Comparison of ENCODE assay signal across 8 cellular contexts in the genomic region with DNA sequence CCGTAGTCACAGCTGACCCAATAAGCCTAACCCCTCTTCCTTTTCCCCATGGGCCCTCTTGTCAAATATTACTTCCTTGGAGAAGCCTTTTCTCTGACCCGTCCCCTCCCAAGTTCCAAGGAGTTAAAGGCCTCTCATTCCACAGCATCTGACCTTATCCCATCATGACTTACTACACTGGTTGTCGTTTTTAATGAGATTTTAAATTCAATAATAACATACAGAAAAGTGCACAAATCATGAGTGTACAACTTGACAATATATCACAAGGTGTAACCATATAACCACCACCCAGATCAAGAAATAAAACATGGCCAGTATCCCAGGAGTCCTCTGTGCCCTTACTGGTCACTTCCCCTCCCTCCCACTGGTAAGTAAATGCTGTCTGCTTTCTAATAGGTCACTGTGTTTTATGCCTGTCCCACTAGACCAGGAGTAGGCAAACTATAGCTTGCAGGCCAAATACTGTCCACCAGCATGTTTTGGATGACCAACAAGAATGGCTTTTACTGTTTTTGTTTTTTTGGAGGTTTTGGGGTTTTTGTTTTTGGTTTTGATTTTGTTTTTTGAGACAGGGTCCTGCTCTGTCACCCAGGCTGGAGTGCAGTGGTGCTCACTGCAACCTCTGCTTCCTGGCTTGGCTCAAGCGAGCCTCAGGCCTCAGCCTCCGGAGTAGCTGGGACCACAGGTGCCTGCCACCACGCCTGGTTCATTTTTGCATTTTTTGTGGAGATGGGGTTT. TPM values are rescaled to one million over a fixed set of nuclear protein-coding genes. Genes with fewer than 3 reads are reported as not detected.
DNase-seq lines count a peak whose midpoint lies in the region; ATAC-seq and TF ChIP-seq lines count a peak whose summit lies in the region.

No MANE protein-coding gene starts in this region.

- DNase-seq in CD14-positive monocyte (ENCODE audit: low spot score) = no peak
- peak; percentile 79 for DNase-seq in HuH-7 (ENCODE audit: low spot score)
- DNase-seq in activated naive CD8-positive, alpha-beta T cell treated with anti-CD3 and anti-CD28 coated beads for 36 hours = no peak
- DNase-seq in left kidney (ENCODE audit: low read depth, low spot score) = peak; percentile 40
- DNase-seq in type B pancreatic cell (ENCODE audit: extremely low spot score, unreplicated experiment) = no peak
- no peak for DNase-seq in posterior vena cava (ENCODE audit: low spot score)
- DNase-seq in occipital lobe (lab: John Stamatoyannopoulos, UW) = no peak

- H3K27ac Mint-ChIP-seq in CD14-positive monocyte (peak overlapping the region; percentile 86 to 98 (median 93)), type B pancreatic cell (peak overlapping the region; percentile 99)
- peak overlapping the region; percentile 94 for H3K27ac Mint-ChIP-seq in activated naive CD8-positive, alpha-beta T cell treated with anti-CD3 and anti-CD28 coated beads for 36 hours

- peaks cover 18% of the 10 kb centered on the region for H3K4me1 Mint-ChIP-seq in CD14-positive monocyte
- peaks cover 15% of the 10 kb centered on the region for H3K4me1 Mint-ChIP-seq in activated naive CD8-positive, alpha-beta T cell treated with anti-CD3 and anti-CD28 coated beads for 36 hours
- H3K4me1 Mint-ChIP-seq in type B pancreatic cell (ENCODE audit: unreplicated experiment) = peaks cover 18% of the 10 kb centered on the region

- H3K9me3 Mint-ChIP-seq in CD14-positive monocyte = no peaks in the 10 kb centered on the region
- no peaks in the 10 kb centered on the region for H3K9me3 Mint-ChIP-seq in activated naive CD8-positive, alpha-beta T cell treated with anti-CD3 and anti-CD28 coated beads for 36 hours
- no peaks in the 10 kb centered on the region for H3K9me3 Mint-ChIP-seq in type B pancreatic cell

- H3K4me3 Mint-ChIP-seq in CD14-positive monocyte (peak overlapping the region; percentile 81 to 88), type B pancreatic cell (peak overlapping the region; percentile 98)
- peak overlapping the region; percentile 80 for H3K4me3 Mint-ChIP-seq in activated naive CD8-positive, alpha-beta T cell treated with anti-CD3 and anti-CD28 coated beads for 36 hours

- no peak for ATAC-seq in HG03175 (IDR thresholded peaks at IDR 0.05; ENCODE audit: unreplicated experiment)

- H3K36me3 Mint-ChIP-seq in CD14-positive monocyte (peaks cover 5 to 8% of the 10 kb centered on the region in 2 donors), type B pancreatic cell (peaks cover 7% of the 10 kb centered on the region)
- H3K36me3 Mint-ChIP-seq in activated naive CD8-positive, alpha-beta T cell treated with anti-CD3 and anti-CD28 coated beads for 36 hours = no peaks in the 10 kb centered on the region

- intact Hi-C loops in CD14-positive monocyte (cut with micrococcal nuclease) (loop anchor here in 1 of 2 donors (10.0 kb wide), 1 partner anchor 791 kb away; the partner anchor contains the start of genes RECQL5 and SAP30BP), posterior vena cava (cut with DNase I) (no loop called here)

- TF ChIP-seq CTCF in CD14-positive monocyte (IDR thresholded peaks at IDR 0.05) (no peak), type B pancreatic cell (conservative IDR thresholded peaks at IDR 0.05) (no peak)

- H3K27me3 Mint-ChIP-seq in CD14-positive monocyte (ENCODE audit: low read depth in 3 of 3) = peaks cover 2 to 13% (median 5%) of the 10 kb centered on the region in 3 donors
- no peaks in the 10 kb centered on the region for H3K27me3 Mint-ChIP-seq in activated naive CD8-positive, alpha-beta T cell treated with anti-CD3 and anti-CD28 coated beads for 36 hours
- peaks cover 7% of the 10 kb centered on the region for H3K27me3 Mint-ChIP-seq in type B pancreatic cell

RNA-seq across cellular contexts. Expression of gene FDXR, which starts 1.2 kb away (rescaled TPM):
- polyA plus RNA-seq in CD14-positive monocyte = 1 to 10 TPM; 6.2 to 7.3 TPM
- total RNA-seq in activated naive CD8-positive, alpha-beta T cell treated with anti-CD3 and anti-CD28 coated beads for 36 hours = 10 to 100 TPM; 13.3 to 14.6 TPM
- total RNA-seq in type B pancreatic cell (ENCODE audit: low replicate concordance) (28.1 and 44.4 TPM in 2 replicates), posterior vena cava (1 to 10 TPM; 3.3 to 6.2 TPM), occipital lobe (3.1 TPM)

RNA-seq across cellular contexts. Expression of gene GRIN2C, which starts 14.4 kb away (rescaled TPM):
- not detected for polyA plus RNA-seq in CD14-positive monocyte
- total RNA-seq in activated naive CD8-positive, alpha-beta T cell treated with anti-CD3 and anti-CD28 coated beads for 36 hours = not detected
- total RNA-seq in type B pancreatic cell (ENCODE audit: low replicate concordance) = 0.36 and 0.72 TPM in 2 replicates
- total RNA-seq in posterior vena cava = under 1 TPM; 0.38 to 0.65 TPM
- 0.47 TPM for total RNA-seq in occipital lobe

RNA-seq across cellular contexts. Expression of gene FADS6, which starts 19.4 kb away (rescaled TPM):
- not detected for polyA plus RNA-seq in CD14-positive monocyte
- not detected for total RNA-seq in activated naive CD8-positive, alpha-beta T cell treated with anti-CD3 and anti-CD28 coated beads for 36 hours
- total RNA-seq in type B pancreatic cell (ENCODE audit: low replicate concordance) (0.82 and 2.7 TPM in 2 replicates), posterior vena cava (not detected), occipital lobe (0.16 TPM)

RNA-seq across cellular contexts. Expression of gene USH1G, which starts 49.0 kb away (rescaled TPM):
- polyA plus RNA-seq in CD14-positive monocyte = not detected
- total RNA-seq in activated naive CD8-positive, alpha-beta T cell treated with anti-CD3 and anti-CD28 coated beads for 36 hours = not detected
- 0.56 and 1.4 TPM in 2 replicates for total RNA-seq in type B pancreatic cell (ENCODE audit: low replicate concordance)
- total RNA-seq in posterior vena cava = not detected
- 0.16 TPM for total RNA-seq in occipital lobe

RNA-seq across cellular contexts. Expression of gene OTOP2, which starts 50.0 kb away (rescaled TPM):
- polyA plus RNA-seq in CD14-positive monocyte = not detected
- total RNA-seq in activated naive CD8-positive, alpha-beta T cell treated with anti-CD3 and anti-CD28 coated beads for 36 hours = not detected
- 0.12 TPM in 1 of 2 replicates, not detected in the other for total RNA-seq in type B pancreatic cell (ENCODE audit: low replicate concordance)
- not detected for total RNA-seq in posterior vena cava
- not detected for total RNA-seq in occipital lobe

Comparison
In these comparisons a context has a peak if more than half of its experiments do, and no peak if none do; other contexts are left out.
1. DNase-seq: peak in HuH-7 (single experiment) and left kidney (single experiment); none in CD14-positive monocyte (single experiment), activated naive CD8-positive, alpha-beta T cell treated with anti-CD3 and anti-CD28 coated beads for 36 hours (single experiment), type B pancreatic cell (single experiment), posterior vena cava (single experiment) and occipital lobe (single experiment).
2. Peak in every context shown above with its lines, with median percentiles within 50 percentile points of each other: H3K27ac Mint-ChIP-seq and H3K4me3 Mint-ChIP-seq.